Comparison of ENCODE assay signal across 1 cellular context in genomic region chr1:202692959-202693555, GRCh38.
TF ChIP-seq lines count a peak whose summit lies in the region.

No MANE protein-coding gene starts in this region.

TF ChIP-seq in HepG2, 621 proteins besides CTCF, POLR2A, EP300 and RAD21 (continued from another document and continues in another):
- TF ChIP-seq, protein P1, sequence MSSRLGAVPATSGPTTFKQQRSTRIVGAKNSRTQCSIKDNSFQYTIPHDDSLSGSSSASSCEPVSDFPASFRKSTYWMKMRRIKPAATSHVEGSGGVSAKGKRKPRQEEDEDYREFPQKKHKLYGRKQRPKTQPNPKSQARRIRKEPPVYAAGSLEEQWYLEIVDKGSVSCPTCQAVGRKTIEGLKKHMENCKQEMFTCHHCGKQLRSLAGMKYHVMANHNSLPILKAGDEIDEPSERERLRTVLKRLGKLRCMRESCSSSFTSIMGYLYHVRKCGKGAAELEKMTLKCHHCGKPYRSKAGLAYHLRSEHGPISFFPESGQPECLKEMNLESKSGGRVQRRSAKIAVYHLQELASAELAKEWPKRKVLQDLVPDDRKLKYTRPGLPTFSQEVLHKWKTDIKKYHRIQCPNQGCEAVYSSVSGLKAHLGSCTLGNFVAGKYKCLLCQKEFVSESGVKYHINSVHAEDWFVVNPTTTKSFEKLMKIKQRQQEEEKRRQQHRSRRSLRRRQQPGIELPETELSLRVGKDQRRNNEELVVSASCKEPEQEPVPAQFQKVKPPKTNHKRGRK (CRISPR knock-in tag; IDR thresholded peaks at IDR 0.05), result no peak
- TF ChIP-seq STAT5B (CRISPR knock-in tag; IDR thresholded peaks at IDR 0.05) (peak; percentile 49; the same call in 1 of the 2 replicates), SMARCC2 (IDR thresholded peaks at IDR 0.05) (no peak), ZNF230 (CRISPR knock-in tag; IDR thresholded peaks at IDR 0.05) (no peak), ZNF280B (CRISPR knock-in tag; IDR thresholded peaks at IDR 0.05; ENCODE audit: borderline replicate concordance) (no peak), RORA (CRISPR knock-in tag; IDR thresholded peaks at IDR 0.05) (no peak), ZNF674 (CRISPR knock-in tag; IDR thresholded peaks at IDR 0.05; ENCODE audit: low read depth) (no peak), STAG1 (CRISPR knock-in tag; IDR thresholded peaks at IDR 0.05) (no peak), ZNF318 (CRISPR knock-in tag; IDR thresholded peaks at IDR 0.05) (no peak), CBX2 (IDR thresholded peaks at IDR 0.05; ENCODE audit: low read depth, low read length) (no peak), CBX2 (CRISPR knock-in tag; IDR thresholded peaks at IDR 0.05; ENCODE audit: low read depth) (no peak), ZNF256 (CRISPR knock-in tag; conservative IDR thresholded peaks at IDR 0.05) (0 out of 2 replicates have a peak, but pooled peaks have one; percentile 53), ZNF337 (CRISPR knock-in tag; IDR thresholded peaks at IDR 0.05; ENCODE audit: borderline replicate concordance, low read depth) (no peak), MBNL3 (CRISPR knock-in tag; conservative IDR thresholded peaks at IDR 0.05) (no peak), ZFAT (CRISPR knock-in tag; conservative IDR thresholded peaks at IDR 0.05) (no peak), DZIP1 (CRISPR knock-in tag; IDR thresholded peaks at IDR 0.05) (no peak), MIER3 (CRISPR knock-in tag; IDR thresholded peaks at IDR 0.05; ENCODE audit: borderline replicate concordance) (peak; percentile 34; the same call in 1 of the 2 replicates), ZNF558 (CRISPR knock-in tag; IDR thresholded peaks at IDR 0.05; ENCODE audit: borderline replicate concordance) (peak; percentile 85; the same call in 1 of the 2 replicates), HES4 (CRISPR knock-in tag; IDR thresholded peaks at IDR 0.05; ENCODE audit: borderline replicate concordance) (peak; percentile 80), MEIS1 (CRISPR knock-in tag; IDR thresholded peaks at IDR 0.05; ENCODE audit: borderline replicate concordance) (no peak), NR2F1 (CRISPR knock-in tag; IDR thresholded peaks at IDR 0.05) (no peak), FOXP4 (CRISPR knock-in tag; IDR thresholded peaks at IDR 0.05) (0 out of 2 replicates have a peak, but pooled peaks have one; percentile 15), ZFP36 (IDR thresholded peaks at IDR 0.05; ENCODE audit: borderline replicate concordance, low read depth, low read length, partially characterized antibody) (no peak), ZSCAN30 (CRISPR knock-in tag; IDR thresholded peaks at IDR 0.05) (no peak), ZNF292 (CRISPR knock-in tag; IDR thresholded peaks at IDR 0.05; ENCODE audit: borderline replicate concordance, low read depth) (no peak), ZNF44 (CRISPR knock-in tag; IDR thresholded peaks at IDR 0.05) (no peak), SP2 (CRISPR knock-in tag; IDR thresholded peaks at IDR 0.05) (no peak), TGIF2 (CRISPR knock-in tag; IDR thresholded peaks at IDR 0.05) (peak; percentile 98), ZNF607 (CRISPR knock-in tag; IDR thresholded peaks at IDR 0.05; ENCODE audit: borderline replicate concordance) (peak; percentile 93), MIER2 (CRISPR knock-in tag; IDR thresholded peaks at IDR 0.05) (peak; percentile 99), ISX (CRISPR knock-in tag; conservative IDR thresholded peaks at IDR 0.05) (peak; percentile 76; the same call in 1 of the 2 replicates), SATB2 (CRISPR knock-in tag; IDR thresholded peaks at IDR 0.05) (0 out of 2 replicates have a peak, but pooled peaks have one; percentile 67), THAP11 (CRISPR knock-in tag; IDR thresholded peaks at IDR 0.05) (peak; percentile 66)
- TF ChIP-seq, protein P2, sequence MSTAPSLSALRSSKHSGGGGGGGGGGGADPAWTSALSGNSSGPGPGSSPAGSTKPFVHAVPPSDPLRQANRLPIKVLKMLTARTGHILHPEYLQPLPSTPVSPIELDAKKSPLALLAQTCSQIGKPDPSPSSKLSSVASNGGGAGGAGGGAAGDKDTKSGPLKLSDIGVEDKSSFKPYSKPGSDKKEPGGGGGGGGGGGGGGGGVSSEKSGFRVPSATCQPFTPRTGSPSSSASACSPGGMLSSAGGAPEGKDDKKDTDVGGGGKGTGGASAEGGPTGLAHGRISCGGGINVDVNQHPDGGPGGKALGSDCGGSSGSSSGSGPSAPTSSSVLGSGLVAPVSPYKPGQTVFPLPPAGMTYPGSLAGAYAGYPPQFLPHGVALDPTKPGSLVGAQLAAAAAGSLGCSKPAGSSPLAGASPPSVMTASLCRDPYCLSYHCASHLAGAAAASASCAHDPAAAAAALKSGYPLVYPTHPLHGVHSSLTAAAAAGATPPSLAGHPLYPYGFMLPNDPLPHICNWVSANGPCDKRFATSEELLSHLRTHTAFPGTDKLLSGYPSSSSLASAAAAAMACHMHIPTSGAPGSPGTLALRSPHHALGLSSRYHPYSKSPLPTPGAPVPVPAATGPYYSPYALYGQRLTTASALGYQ (CRISPR knock-in tag; IDR thresholded peaks at IDR 0.05), result no peak
- TF ChIP-seq, protein P3, sequence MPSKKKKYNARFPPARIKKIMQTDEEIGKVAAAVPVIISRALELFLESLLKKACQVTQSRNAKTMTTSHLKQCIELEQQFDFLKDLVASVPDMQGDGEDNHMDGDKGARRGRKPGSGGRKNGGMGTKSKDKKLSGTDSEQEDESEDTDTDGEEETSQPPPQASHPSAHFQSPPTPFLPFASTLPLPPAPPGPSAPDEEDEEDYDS (CRISPR knock-in tag; IDR thresholded peaks at IDR 0.05), result peak; percentile 60; the same call in 1 of the 2 replicates
- TF ChIP-seq, protein P4, sequence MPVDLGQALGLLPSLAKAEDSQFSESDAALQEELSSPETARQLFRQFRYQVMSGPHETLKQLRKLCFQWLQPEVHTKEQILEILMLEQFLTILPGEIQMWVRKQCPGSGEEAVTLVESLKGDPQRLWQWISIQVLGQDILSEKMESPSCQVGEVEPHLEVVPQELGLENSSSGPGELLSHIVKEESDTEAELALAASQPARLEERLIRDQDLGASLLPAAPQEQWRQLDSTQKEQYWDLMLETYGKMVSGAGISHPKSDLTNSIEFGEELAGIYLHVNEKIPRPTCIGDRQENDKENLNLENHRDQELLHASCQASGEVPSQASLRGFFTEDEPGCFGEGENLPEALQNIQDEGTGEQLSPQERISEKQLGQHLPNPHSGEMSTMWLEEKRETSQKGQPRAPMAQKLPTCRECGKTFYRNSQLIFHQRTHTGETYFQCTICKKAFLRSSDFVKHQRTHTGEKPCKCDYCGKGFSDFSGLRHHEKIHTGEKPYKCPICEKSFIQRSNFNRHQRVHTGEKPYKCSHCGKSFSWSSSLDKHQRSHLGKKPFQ (CRISPR knock-in tag; IDR thresholded peaks at IDR 0.05; ENCODE audit: insufficient replicate concordance), result no peak
